13 cellular contexts compared by ENCODE assay signal in genomic region chr7:99369767-99370353, GRCh38. TPM values are rescaled to one million over a fixed set of nuclear protein-coding genes. Genes with fewer than 3 reads are reported as not detected.
DNase-seq lines count a peak whose midpoint lies in the region; ATAC-seq and TF ChIP-seq lines count a peak whose summit lies in the region.
"Had no signal": no experiment of that assay in that cellular context is flagged by ENCODE, and none has a peak within 500 bp of the region (broad histone marks: within the 10 kb centered on the region; RNA-seq: fewer than 3 reads in every experiment).

No MANE protein-coding gene starts in this region.

- peaks cover 25 to 48% of the 10 kb centered on the region in 2 donors for H3K36me3 Mint-ChIP-seq in CD14-positive monocyte

- TF ChIP-seq CTCF in left ventricle myocardium inferior (IDR thresholded peaks at IDR 0.05; ENCODE audit: borderline replicate concordance) (no peak), right atrium auricular region (IDR thresholded peaks at IDR 0.05) (no peak), RWPE2 (IDR thresholded peaks at IDR 0.05; ENCODE audit: poor library complexity, severe bottlenecking) (no peak), fibroblast of the aortic adventitia (IDR thresholded peaks at IDR 0.05; ENCODE audit: insufficient read depth, low read length) (no peak), upper lobe of right lung (IDR thresholded peaks at IDR 0.05) (no peak), CD14-positive monocyte (IDR thresholded peaks at IDR 0.05) (no peak)

- H3K4me1 ChIP-seq in left ventricle myocardium inferior (peaks cover 22% of the 10 kb centered on the region), right atrium auricular region (peaks cover 0 to 20% of the 10 kb centered on the region in 2 donors), RWPE2 (ENCODE audit: insufficient read depth, poor library complexity, severe bottlenecking) (peaks cover 20% of the 10 kb centered on the region), upper lobe of right lung (peaks cover 20% of the 10 kb centered on the region)

- H3K4me3 ChIP-seq in left ventricle myocardium inferior (no peak overlapping the region), right atrium auricular region (no peak overlapping the region), RWPE2 (ENCODE audit: severe bottlenecking) (no peak overlapping the region), fibroblast of the aortic adventitia (ENCODE audit: low read depth, low read length) (no peak overlapping the region), upper lobe of right lung (no peak overlapping the region)
- H3K4me3 ChIP-seq: BLaER1 had no signal

- DNase-seq in left ventricle myocardium inferior (no peak), right atrium auricular region (ENCODE audit: low spot score) (no peak), RWPE2 (ENCODE audit: low spot score) (no peak), fibroblast of the aortic adventitia (ENCODE audit: low read depth) (peak; percentile 59), upper lobe of right lung (no peak), NCI-H446 (lab: John Stamatoyannopoulos, UW) (no peak), AG08395 (ENCODE audit: low spot score) (no peak), CD14-positive monocyte (ENCODE audit: low spot score) (no peak)
- DNase-seq: activated naive CD8-positive, alpha-beta T cell treated with anti-CD3 and anti-CD28 coated beads, Interleukin-2, amount 50 U/mL, for 24 hours; GOT3; NCI-H345; stimulated activated naive CD8-positive, alpha-beta T cell treated with anti-CD3 and anti-CD28 coated beads, Interleukin-15, Interleukin-2, amounts not matched to agents 100 U/mL and 50 U/mL, for 24 hours had no signal

- H3K27ac ChIP-seq in left ventricle myocardium inferior (replicated peaks) (peak overlapping the region; percentile 15), right atrium auricular region (no peak overlapping the region), RWPE2 (ENCODE audit: poor library complexity, severe bottlenecking) (peak overlapping the region; percentile 33), upper lobe of right lung (peak overlapping the region; percentile 71)
- H3K27ac ChIP-seq: BLaER1 had no signal

- no peaks in the 10 kb centered on the region for H3K27me3 Mint-ChIP-seq in CD14-positive monocyte (ENCODE audit: low read depth in 3 of 3)
- H3K27me3 Mint-ChIP-seq: activated naive CD8-positive, alpha-beta T cell treated with anti-CD3 and anti-CD28 coated beads, Interleukin-2, amount 50 U/mL, for 24 hours had no signal

- peaks cover 38% of the 10 kb centered on the region for H3K36me3 ChIP-seq in left ventricle myocardium inferior
- peaks cover 24% of the 10 kb centered on the region for H3K36me3 ChIP-seq in right atrium auricular region
- H3K36me3 ChIP-seq in RWPE2 (ENCODE audit: low read depth): peaks cover 27% of the 10 kb centered on the region
- peaks cover 30% of the 10 kb centered on the region for H3K36me3 ChIP-seq in upper lobe of right lung

- no peak overlapping the region for H3K4me3 Mint-ChIP-seq in CD14-positive monocyte
- H3K4me3 Mint-ChIP-seq: activated naive CD8-positive, alpha-beta T cell treated with anti-CD3 and anti-CD28 coated beads, Interleukin-2, amount 50 U/mL, for 24 hours had no signal

- H3K9me3 ChIP-seq in left ventricle myocardium inferior (replicated peaks) (no peaks in the 10 kb centered on the region), right atrium auricular region (no peaks in the 10 kb centered on the region), RWPE2 (ENCODE audit: severe bottlenecking) (no peaks in the 10 kb centered on the region), upper lobe of right lung (no peaks in the 10 kb centered on the region)
- H3K9me3 ChIP-seq: BLaER1 had no signal

- ATAC-seq in RWPE2 (ENCODE audit: low read depth) (no peak), upper lobe of right lung (no peak)
- ATAC-seq: activated naive CD8-positive, alpha-beta T cell treated with anti-CD3 and anti-CD28 coated beads, Interleukin-2, amount 50 U/mL, for 24 hours; stimulated activated naive CD8-positive, alpha-beta T cell treated with anti-CD3 and anti-CD28 coated beads, Interleukin-15, Interleukin-2, amounts not matched to agents 100 U/mL and 50 U/mL, for 24 hours had no signal

- H3K27me3 ChIP-seq in left ventricle myocardium inferior (ENCODE audit: low read depth): no peaks in the 10 kb centered on the region
- H3K27me3 ChIP-seq in right atrium auricular region: no peaks in the 10 kb centered on the region
- H3K27me3 ChIP-seq in RWPE2 (ENCODE audit: insufficient read depth, poor library complexity, severe bottlenecking): no peaks in the 10 kb centered on the region
- no peaks in the 10 kb centered on the region for H3K27me3 ChIP-seq in upper lobe of right lung
- H3K27me3 ChIP-seq: BLaER1 had no signal

- no peak overlapping the region for H3K27ac Mint-ChIP-seq in CD14-positive monocyte
- H3K27ac Mint-ChIP-seq: activated naive CD8-positive, alpha-beta T cell treated with anti-CD3 and anti-CD28 coated beads, Interleukin-2, amount 50 U/mL, for 24 hours had no signal

- intact Hi-C loops in left ventricle myocardium inferior (cut with micrococcal nuclease) (no loop called here), upper lobe of right lung (cut with DNase I) (loop anchor here (10.0 kb wide), 1 partner anchor 45 kb away; no protein-coding TSS in a partner anchor), CD14-positive monocyte (cut with micrococcal nuclease) (no loop called here)

- peaks cover 16% of the 10 kb centered on the region for H3K4me1 Mint-ChIP-seq in CD14-positive monocyte

- H3K9me3 Mint-ChIP-seq in CD14-positive monocyte: no peaks in the 10 kb centered on the region
- H3K9me3 Mint-ChIP-seq: activated naive CD8-positive, alpha-beta T cell treated with anti-CD3 and anti-CD28 coated beads, Interleukin-2, amount 50 U/mL, for 24 hours had no signal

RNA-seq across cellular contexts. Expression of gene ARPC1B, which starts 4.7 kb away (rescaled TPM):
- total RNA-seq in left ventricle myocardium inferior (33.6 TPM), right atrium auricular region (100 to 1,000 TPM in 1 of 2 donors, 10 to 100 TPM in 1; 53.0 to 115 TPM), fibroblast of the aortic adventitia (ENCODE audit: low replicate concordance) (249 and 358 TPM in 2 replicates), upper lobe of right lung (219 TPM)
- 1,000 to 10,000 TPM; 1,282 to 1,362 TPM for polyA plus RNA-seq in CD14-positive monocyte

RNA-seq across cellular contexts. Expression of gene PDAP1, which starts 38.5 kb away (rescaled TPM):
- 93.2 TPM for total RNA-seq in left ventricle myocardium inferior
- total RNA-seq in right atrium auricular region: 10 to 100 TPM; 70.9 to 93.3 TPM
- total RNA-seq in fibroblast of the aortic adventitia (ENCODE audit: low replicate concordance): 29.2 and 66.9 TPM in 2 replicates
- total RNA-seq in upper lobe of right lung: 76.4 TPM
- polyA plus RNA-seq in CD14-positive monocyte: 10 to 100 TPM in 1 of 2 donors, 1 to 10 TPM in 1; 9.8 to 16.2 TPM

RNA-seq across cellular contexts. Expression of gene BUD31, which starts 38.9 kb away (rescaled TPM):
- total RNA-seq in left ventricle myocardium inferior (43.9 TPM), right atrium auricular region (10 to 100 TPM; 36.7 to 57.0 TPM), fibroblast of the aortic adventitia (ENCODE audit: low replicate concordance) (137 and 171 TPM in 2 replicates), upper lobe of right lung (72.0 TPM)
- 100 to 1,000 TPM; 241 to 256 TPM for polyA plus RNA-seq in CD14-positive monocyte

RNA-seq across cellular contexts. Expression of gene ARPC1A, which starts 44.2 kb away (rescaled TPM):
- 131 TPM for total RNA-seq in left ventricle myocardium inferior
- total RNA-seq in right atrium auricular region: 100 to 1,000 TPM; 108 to 117 TPM
- total RNA-seq in fibroblast of the aortic adventitia (ENCODE audit: low replicate concordance): 85.0 and 253 TPM in 2 replicates
- 137 TPM for total RNA-seq in upper lobe of right lung
- 100 to 1,000 TPM; 104 to 107 TPM for polyA plus RNA-seq in CD14-positive monocyte

Comparison
In these comparisons a context has a peak if more than half of its experiments do, and no peak if none do; other contexts are left out.
1. H3K27ac ChIP-seq: peak in left ventricle myocardium inferior (single experiment), RWPE2 (single experiment) and upper lobe of right lung (single experiment); none in right atrium auricular region (0 of 2).